Comparison of ENCODE assay signal across 19 cellular contexts in genomic region chr2:52113338-52113737, GRCh38.
A peak's percentile ranks its signal among the peaks of the same experiment; 100 is the strongest.
DNase-seq lines count a peak whose midpoint lies in the region; ATAC-seq and TF ChIP-seq lines count a peak whose summit lies in the region.
"Had no signal": no experiment of that assay in that cellular context is flagged by ENCODE, and none has a peak within 500 bp of the region (broad histone marks: within the 10 kb centered on the region; RNA-seq: fewer than 3 reads in every experiment).

No MANE protein-coding gene starts in this region.

- no peak overlapping the region for H3K4me3 ChIP-seq in breast epithelium
- H3K4me3 ChIP-seq in cardiac fibroblast (replicated peaks in 1 of 2; ENCODE audit: low read depth in 2 of 2, low read length in 2 of 2) = no peak overlapping the region
- no peak overlapping the region for H3K4me3 ChIP-seq in fibroblast of the aortic adventitia (ENCODE audit: low read depth, low read length)
- H3K4me3 ChIP-seq: BLaER1 treated with 17β-estradiol and CSF1 and Interleukin-3, amounts not matched to agents 10 nM and 100 nM; Peyer's patch had no signal

- no TSS peak for BruUV-seq in MCF 10A (replicated peaks; lab: Mats Ljungman, UMichigan)

- H3K4me1 Mint-ChIP-seq in MCF 10A (ENCODE audit: insufficient read depth, unreplicated experiment) = peaks cover 1% of the 10 kb centered on the region
- H3K4me1 Mint-ChIP-seq in activated T-cell treated with anti-CD3 and anti-CD28 coated beads, Interleukin-2, amount 50 U/mL, for 4 hours (ENCODE audit: low read depth) = no peaks in the 10 kb centered on the region
- H3K4me1 Mint-ChIP-seq: H9 had no signal

- POLR2A ChIA-PET in MCF 10A (lab: Yijun Ruan, JAX) = no interaction called here

- intact Hi-C loops in MCF 10A (cut with micrococcal nuclease) = no loop called here
- intact Hi-C loops in breast epithelium (cut with DNase I; ENCODE audit: low total_unique reads) = no loop called here

- no peaks in the 10 kb centered on the region for H3K36me3 ChIP-seq in breast epithelium
- H3K36me3 ChIP-seq: BLaER1 treated with 17β-estradiol and CSF1 and Interleukin-3, amounts not matched to agents 10 nM and 100 nM; Peyer's patch had no signal

- no peaks in the 10 kb centered on the region for H3K9me3 ChIP-seq in breast epithelium
- H3K9me3 ChIP-seq: Peyer's patch had no signal

- H3K27me3 Mint-ChIP-seq in MCF 10A (ENCODE audit: insufficient read depth, unreplicated experiment) = no peaks in the 10 kb centered on the region
- H3K27me3 Mint-ChIP-seq in activated T-cell treated with anti-CD3 and anti-CD28 coated beads, Interleukin-2, amount 50 U/mL, for 4 hours (ENCODE audit: low read depth) = no peaks in the 10 kb centered on the region

- ATAC-seq in HG03378 (IDR thresholded peaks at IDR 0.05; ENCODE audit: unreplicated experiment) = no peak
- no peak for ATAC-seq in GM18868 (IDR thresholded peaks at IDR 0.05; ENCODE audit: unreplicated experiment)
- no peak for ATAC-seq in activated T-cell treated with anti-CD3 and anti-CD28 coated beads, Interleukin-2, amount 50 U/mL, for 4 hours

- no peaks in the 10 kb centered on the region for H3K27me3 ChIP-seq in breast epithelium
- H3K27me3 ChIP-seq: BLaER1 treated with 17β-estradiol and CSF1 and Interleukin-3, amounts not matched to agents 10 nM and 100 nM; Peyer's patch had no signal

- no peak for TF ChIP-seq CTCF in MCF 10A (IDR thresholded peaks at IDR 0.05; ENCODE audit: unreplicated experiment)
- TF ChIP-seq CTCF in breast epithelium (IDR thresholded peaks at IDR 0.05) = no peak
- no peak for TF ChIP-seq CTCF in cardiac fibroblast (IDR thresholded peaks at IDR 0.05; ENCODE audit: low read depth, low read length)
- TF ChIP-seq CTCF in fibroblast of the aortic adventitia (IDR thresholded peaks at IDR 0.05; ENCODE audit: insufficient read depth, low read length) = no peak

- no peak overlapping the region for H3K27ac Mint-ChIP-seq in MCF 10A (ENCODE audit: low read depth, unreplicated experiment)
- H3K27ac Mint-ChIP-seq: H9 had no signal

- H3K4me3 Mint-ChIP-seq in MCF 10A (ENCODE audit: unreplicated experiment) = no peak overlapping the region
- no peak overlapping the region for H3K4me3 Mint-ChIP-seq in activated T-cell treated with anti-CD3 and anti-CD28 coated beads, Interleukin-2, amount 50 U/mL, for 4 hours
- H3K4me3 Mint-ChIP-seq: H9 had no signal

- DNase-seq in MCF 10A (ENCODE audit: unreplicated experiment) = peak; percentile 65
- no peak for DNase-seq in breast epithelium (ENCODE audit: low spot score in 2 of 2)
- peak; percentile 9 to 16 for DNase-seq in cardiac fibroblast (ENCODE audit: low read depth in 2 of 2)
- DNase-seq in fibroblast of the aortic adventitia (ENCODE audit: low read depth) = peak; percentile 66
- no peak for DNase-seq in T-helper 9 cell
- DNase-seq in activated T-cell treated with anti-CD3 and anti-CD28 coated beads, Interleukin-2, amount 50 U/mL, for 4 hours = no peak
- DNase-seq: 8988T, DMS79 treated with DMSO at 0.1 percent for 48 hours, H9, KBM-7, NCI-H1048, NCI-H1436 treated with DMSO at 0.1 percent for 48 hours, NCI-H2081 treated with DMSO at 0.1 percent for 48 hours, NCI-H524, Peyer's patch, SHP77 had no signal

- TF ChIP-seq POLR2A in breast epithelium (IDR thresholded peaks at IDR 0.05) = no peak

- H3K9me3 Mint-ChIP-seq in MCF 10A (ENCODE audit: unreplicated experiment) = no peaks in the 10 kb centered on the region
- H3K9me3 Mint-ChIP-seq in activated T-cell treated with anti-CD3 and anti-CD28 coated beads, Interleukin-2, amount 50 U/mL, for 4 hours = peaks cover 4% of the 10 kb centered on the region

- H3K36me3 Mint-ChIP-seq in MCF 10A (ENCODE audit: insufficient read depth, unreplicated experiment) = no peaks in the 10 kb centered on the region
- H3K36me3 Mint-ChIP-seq in activated T-cell treated with anti-CD3 and anti-CD28 coated beads, Interleukin-2, amount 50 U/mL, for 4 hours (ENCODE audit: insufficient read depth) = no peaks in the 10 kb centered on the region

- CTCF ChIA-PET in MCF 10A (lab: Yijun Ruan, JAX) = no interaction called here

- H3K4me1 ChIP-seq in breast epithelium = no peaks in the 10 kb centered on the region
- H3K4me1 ChIP-seq: BLaER1 treated with 17β-estradiol and CSF1 and Interleukin-3, amounts not matched to agents 10 nM and 100 nM; Peyer's patch had no signal

- no peak overlapping the region for H3K27ac ChIP-seq in breast epithelium
- H3K27ac ChIP-seq: BLaER1 treated with 17β-estradiol and CSF1 and Interleukin-3, amounts not matched to agents 10 nM and 100 nM; Peyer's patch had no signal

Comparison
In these comparisons a context has a peak if more than half of its experiments do, and no peak if none do; other contexts are left out.
1. DNase-seq: peak in MCF 10A (single experiment), cardiac fibroblast (2 of 2) and fibroblast of the aortic adventitia (single experiment); none in breast epithelium (0 of 2), T-helper 9 cell (single experiment) and activated T-cell treated with anti-CD3 and anti-CD28 coated beads, Interleukin-2, amount 50 U/mL, for 4 hours (single experiment).